33 cellular contexts compared by ENCODE assay signal in genomic region chr1:95133687-95134086, GRCh38. TPM values are rescaled to one million over a fixed set of nuclear protein-coding genes. Genes with fewer than 3 reads are reported as not detected.
"Had no signal": no experiment of that assay in that cellular context is flagged by ENCODE, and none has a peak within 500 bp of the region (broad histone marks: within the 10 kb centered on the region; RNA-seq: fewer than 3 reads in every experiment).

No MANE protein-coding gene starts in this region.

- H3K36me3 ChIP-seq: adrenal gland, gastrocnemius medialis, WERI-Rb-1 had no signal

- H3K4me1 ChIP-seq: adrenal gland, body of pancreas, esophagus muscularis mucosa, foreskin keratinocyte, gastrocnemius medialis had no signal

- ATAC-seq: activated CD4-positive, CD25-positive, alpha-beta regulatory T cell treated with anti-CD3 and anti-CD28 coated beads, Interleukin-2, amount 50 U/mL, for 24 hours; activated CD8-positive, alpha-beta T cell treated with anti-CD3 and anti-CD28 coated beads for 36 hours; activated naive CD8-positive, alpha-beta T cell treated with anti-CD3 and anti-CD28 coated beads, Interleukin-2, amount 50 U/mL, for 24 hours; body of pancreas; effector memory CD8-positive, alpha-beta T cell; foreskin keratinocyte; gastrocnemius medialis; T-helper 17 cell had no signal

- H3K27ac ChIP-seq: adrenal gland, body of pancreas, esophagus muscularis mucosa, foreskin keratinocyte, gastrocnemius medialis, WERI-Rb-1 had no signal

- DNase-seq: activated B cell treated with CpG ODN at 0.5 μM for 24 hours; activated CD4-positive, alpha-beta T cell treated with anti-CD3 and anti-CD28 coated beads for 48 hours; activated CD4-positive, alpha-beta T cell treated with anti-CD3 and anti-CD28 coated beads, Interleukin-2, amount 50 U/mL, for 1 hour; activated CD4-positive, alpha-beta T cell treated with anti-CD3 and anti-CD28 coated beads, Interleukin-2, amount 50 U/mL, for 48 hours; activated CD8-positive, alpha-beta memory T cell treated with anti-CD3 and anti-CD28 coated beads for 24 hours; activated CD8-positive, alpha-beta T cell treated with anti-CD3 and anti-CD28 coated beads for 36 hours; activated effector memory CD4-positive, alpha-beta T cell treated with anti-CD3 and anti-CD28 coated beads, Interleukin-2, amount 50 U/mL, for 16 hours; activated naive CD4-positive, alpha-beta T cell treated with anti-CD3 and anti-CD28 coated beads for 36 hours; activated naive CD8-positive, alpha-beta T cell treated with anti-CD3 and anti-CD28 coated beads for 36 hours; activated naive CD8-positive, alpha-beta T cell treated with anti-CD3 and anti-CD28 coated beads, Interleukin-2, amount 50 U/mL, for 24 hours; activated T-cell treated with anti-CD3 and anti-CD28 coated beads, Interleukin-2, amount 50 U/mL, for 1 hour; activated T-cell treated with anti-CD3 and anti-CD28 coated beads, Interleukin-2, amount 50 U/mL, for 48 hours; adrenal gland; amygdala; aorta; body of pancreas; caudate nucleus; cortex of kidney; dermis blood vessel endothelial cell; effector CD4-positive, alpha-beta T cell; effector memory CD8-positive, alpha-beta T cell; erythroblast; foreskin keratinocyte; gastrocnemius medialis; T-helper 1 cell; T-helper 17 cell; T1000; WERI-Rb-1 had no signal

- H3K27me3 ChIP-seq: adrenal gland, body of pancreas, esophagus muscularis mucosa, foreskin keratinocyte, gastrocnemius medialis had no signal

- H3K4me3 ChIP-seq: adrenal gland, body of pancreas, esophagus muscularis mucosa, gastrocnemius medialis had no signal

- H3K9me3 ChIP-seq: adrenal gland, body of pancreas, esophagus muscularis mucosa, gastrocnemius medialis had no signal

RNA-seq across cellular contexts. Expression of gene TLCD4, which starts 16.5 kb away (rescaled TPM):
- total RNA-seq: activated T-helper 1 cell treated with anti-CD3 and anti-CD28 coated beads, Interleukin-12 subunit alpha, Interleukin-12 subunit beta, Interleukin-2, Interleukin-4 antibody, amounts not matched to agents 30 ng/mL and 10 ng/mL and 1 ng/mL, durations not matched to agents 14 hours and 24 hours and 36 hours; activated T-helper 2 cell treated with anti-CD3 and anti-CD28 coated beads, Interferon-gamma antibody, Interleukin-2, Interleukin-4, amounts not matched to agents 10 μg/mL and 5 μg/mL and 100 μg/mL, durations not matched to agents 14 hours and 24 hours and 36 hours; glomerular endothelial cell had no signal
